Comparison of ENCODE assay signal across 1 cellular context in genomic region chr7:5673125-5673524, GRCh38.
TF ChIP-seq lines count a peak whose summit lies in the region.

No MANE protein-coding gene starts in this region.

TF ChIP-seq in IMR-90, 13 proteins besides CTCF, POLR2A, EP300 and RAD21:
- TF ChIP-seq MXI1 (IDR thresholded peaks at IDR 0.05; ENCODE audit: borderline replicate concordance, low read depth, low read length) (no peak), CHD1 (IDR thresholded peaks at IDR 0.05; ENCODE audit: low read depth, low read length) (no peak), CEBPB (IDR thresholded peaks at IDR 0.05; ENCODE audit: low read depth, low read length) (no peak), ELK1 (IDR thresholded peaks at IDR 0.05; ENCODE audit: borderline replicate concordance, low read depth, low read length) (no peak), NFE2L2 (IDR thresholded peaks at IDR 0.05; ENCODE audit: low read depth, low read length) (no peak), MAFK (IDR thresholded peaks at IDR 0.05; ENCODE audit: low read depth, low read length) (no peak), MAZ (IDR thresholded peaks at IDR 0.05; ENCODE audit: borderline replicate concordance, low read depth, low read length) (no peak), SMC3 (IDR thresholded peaks at IDR 0.05; ENCODE audit: low read depth, low read length) (no peak), BHLHE40 (IDR thresholded peaks at IDR 0.05; ENCODE audit: low read depth, low read length) (no peak), FOS (IDR thresholded peaks at IDR 0.05; ENCODE audit: low read depth, low read length) (no peak), RCOR1 (IDR thresholded peaks at IDR 0.05; ENCODE audit: insufficient replicate concordance, low read length) (no peak), RFX5 (IDR thresholded peaks at IDR 0.05; ENCODE audit: low read depth, low read length) (no peak), USF2 (IDR thresholded peaks at IDR 0.05; ENCODE audit: low read depth, low read length) (no peak)
